In the genomic region with DNA sequence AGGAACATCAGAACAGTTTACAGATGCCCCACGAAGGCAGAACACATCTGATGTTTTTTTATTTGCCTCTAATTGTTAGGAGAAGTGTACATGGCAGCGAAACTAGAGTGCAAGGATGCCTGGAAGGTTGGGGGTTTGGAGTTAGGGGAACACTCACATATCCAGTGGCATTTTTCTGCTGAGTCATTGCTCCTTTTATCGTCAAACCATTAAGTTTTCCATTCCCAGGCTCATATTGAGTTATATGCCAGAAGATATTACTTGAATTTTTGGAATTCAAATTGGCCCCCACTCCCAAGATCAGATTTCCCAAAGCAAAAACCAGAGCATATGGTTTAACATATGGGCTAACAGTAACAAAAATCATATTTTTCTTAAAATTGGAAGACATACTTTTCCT, we compare ENCODE assay signal across 26 cellular contexts.
A peak's percentile ranks its signal among the peaks of the same experiment; 100 is the strongest.
DNase-seq lines count a peak whose midpoint lies in the region; ATAC-seq and TF ChIP-seq lines count a peak whose summit lies in the region.
"Had no signal": no experiment of that assay in that cellular context is flagged by ENCODE, and none has a peak within 500 bp of the region (broad histone marks: within the 10 kb centered on the region; RNA-seq: fewer than 3 reads in every experiment).

No MANE protein-coding gene starts in this region.

- H3K27ac Mint-ChIP-seq in brain, result peak overlapping the region in 3 of 5 experiments; percentile 1 to 78 (median 47)
- no peak overlapping the region for H3K27ac Mint-ChIP-seq in activated T-helper 1 cell treated with anti-CD3 and anti-CD28 coated beads, Interleukin-12 subunit alpha, Interleukin-12 subunit beta, Interleukin-2, Interleukin-4 antibody, amounts not matched to agents 30 ng/mL and 10 ng/mL and 1 ng/mL, durations not matched to agents 14 hours and 24 hours and 36 hours
- H3K27ac Mint-ChIP-seq: activated B cell treated with CpG ODN at 0.5 μM for 24 hours; activated naive CD8-positive, alpha-beta T cell treated with anti-CD3 and anti-CD28 coated beads, Interleukin-2, amount 50 U/mL, for 24 hours; CD4-positive, alpha-beta memory T cell had no signal

- peaks cover 28% of the 10 kb centered on the region for H3K4me1 Mint-ChIP-seq in brain
- no peaks in the 10 kb centered on the region for H3K4me1 Mint-ChIP-seq in activated T-helper 1 cell treated with anti-CD3 and anti-CD28 coated beads, Interleukin-12 subunit alpha, Interleukin-12 subunit beta, Interleukin-2, Interleukin-4 antibody, amounts not matched to agents 30 ng/mL and 10 ng/mL and 1 ng/mL, durations not matched to agents 14 hours and 24 hours and 36 hours (ENCODE audit: low read depth)
- H3K4me1 Mint-ChIP-seq: activated B cell treated with CpG ODN at 0.5 μM for 24 hours; activated naive CD8-positive, alpha-beta T cell treated with anti-CD3 and anti-CD28 coated beads, Interleukin-2, amount 50 U/mL, for 24 hours; CD4-positive, alpha-beta memory T cell had no signal

- no peak for TF ChIP-seq CTCF in brain (conservative IDR thresholded peaks at IDR 0.05)

- no peaks in the 10 kb centered on the region for H3K27me3 Mint-ChIP-seq in brain
- H3K27me3 Mint-ChIP-seq in activated T-helper 1 cell treated with anti-CD3 and anti-CD28 coated beads, Interleukin-12 subunit alpha, Interleukin-12 subunit beta, Interleukin-2, Interleukin-4 antibody, amounts not matched to agents 30 ng/mL and 10 ng/mL and 1 ng/mL, durations not matched to agents 14 hours and 24 hours and 36 hours (ENCODE audit: insufficient read depth), result no peaks in the 10 kb centered on the region
- H3K27me3 Mint-ChIP-seq: activated B cell treated with CpG ODN at 0.5 μM for 24 hours; activated naive CD8-positive, alpha-beta T cell treated with anti-CD3 and anti-CD28 coated beads, Interleukin-2, amount 50 U/mL, for 24 hours; CD4-positive, alpha-beta memory T cell had no signal

- no peaks in the 10 kb centered on the region for H3K36me3 Mint-ChIP-seq in brain
- H3K36me3 Mint-ChIP-seq in activated T-helper 1 cell treated with anti-CD3 and anti-CD28 coated beads, Interleukin-12 subunit alpha, Interleukin-12 subunit beta, Interleukin-2, Interleukin-4 antibody, amounts not matched to agents 30 ng/mL and 10 ng/mL and 1 ng/mL, durations not matched to agents 14 hours and 24 hours and 36 hours (ENCODE audit: low read depth), result no peaks in the 10 kb centered on the region
- H3K36me3 Mint-ChIP-seq: CD4-positive, alpha-beta memory T cell had no signal

- H3K4me3 Mint-ChIP-seq in brain, result no peak overlapping the region
- H3K4me3 Mint-ChIP-seq in activated T-helper 1 cell treated with anti-CD3 and anti-CD28 coated beads, Interleukin-12 subunit alpha, Interleukin-12 subunit beta, Interleukin-2, Interleukin-4 antibody, amounts not matched to agents 30 ng/mL and 10 ng/mL and 1 ng/mL, durations not matched to agents 14 hours and 24 hours and 36 hours, result no peak overlapping the region
- H3K4me3 Mint-ChIP-seq: activated B cell treated with CpG ODN at 0.5 μM for 24 hours; activated naive CD8-positive, alpha-beta T cell treated with anti-CD3 and anti-CD28 coated beads, Interleukin-2, amount 50 U/mL, for 24 hours; CD4-positive, alpha-beta memory T cell had no signal

- no peaks in the 10 kb centered on the region for H3K9me3 Mint-ChIP-seq in brain
- no peaks in the 10 kb centered on the region for H3K9me3 Mint-ChIP-seq in activated T-helper 1 cell treated with anti-CD3 and anti-CD28 coated beads, Interleukin-12 subunit alpha, Interleukin-12 subunit beta, Interleukin-2, Interleukin-4 antibody, amounts not matched to agents 30 ng/mL and 10 ng/mL and 1 ng/mL, durations not matched to agents 14 hours and 24 hours and 36 hours
- H3K9me3 Mint-ChIP-seq: activated B cell treated with CpG ODN at 0.5 μM for 24 hours; activated naive CD8-positive, alpha-beta T cell treated with anti-CD3 and anti-CD28 coated beads, Interleukin-2, amount 50 U/mL, for 24 hours had no signal

- ATAC-seq in GM19452 (IDR thresholded peaks at IDR 0.05; ENCODE audit: unreplicated experiment) (no peak), GM18867 (IDR thresholded peaks at IDR 0.05; ENCODE audit: unreplicated experiment) (no peak), GM21360 (IDR thresholded peaks at IDR 0.05; ENCODE audit: unreplicated experiment) (no peak)
- ATAC-seq: activated naive CD8-positive, alpha-beta T cell treated with anti-CD3 and anti-CD28 coated beads, Interleukin-2, amount 50 U/mL, for 24 hours; lower lobe of right lung; stimulated activated naive CD8-positive, alpha-beta T cell treated with anti-CD3 and anti-CD28 coated beads, Interleukin-15, Interleukin-2, amounts not matched to agents 100 U/mL and 50 U/mL, for 24 hours had no signal

- DNase-seq in EH (ENCODE audit: low read depth), result peak; percentile 1
- peak; percentile 21 for DNase-seq in NCI-H69 (lab: John Stamatoyannopoulos, UW)
- peak; percentile 12 for DNase-seq in myocyte (ENCODE audit: low read depth)
- no peak for DNase-seq in activated T-helper 1 cell treated with anti-CD3 and anti-CD28 coated beads, Interleukin-12 subunit alpha, Interleukin-12 subunit beta, Interleukin-2, Interleukin-4 antibody, amounts not matched to agents 30 ng/mL and 10 ng/mL and 1 ng/mL, durations not matched to agents 14 hours and 24 hours and 36 hours (ENCODE audit: low spot score)
- DNase-seq: activated B cell treated with CpG ODN at 0.5 μM for 24 hours; activated CD4-positive, alpha-beta T cell treated with anti-CD3 and anti-CD28 coated beads, Interleukin-2, amount 50 U/mL, for 48 hours; activated effector memory CD4-positive, alpha-beta T cell treated with anti-CD3 and anti-CD28 coated beads, Interleukin-2, amount 50 U/mL, for 16 hours; activated naive CD8-positive, alpha-beta T cell treated with anti-CD3 and anti-CD28 coated beads, Interleukin-2, amount 50 U/mL, for 24 hours; DMS79; dorsolateral prefrontal cortex; foreskin melanocyte; GM23248; hippocampal formation; islet precursor cell; lower lobe of right lung; NCI-H1105 treated with DMSO at 0.1 percent for 48 hours; NCI-H2081; stimulated activated CD4-positive, alpha-beta T cell treated with anti-CD3 and anti-CD28 coated beads, Interleukin-4, amount 100 ng/mL, for 4 hours; stimulated activated naive CD8-positive, alpha-beta T cell treated with anti-CD3 and anti-CD28 coated beads, Interleukin-15, Interleukin-2, amounts not matched to agents 100 U/mL and 50 U/mL, for 24 hours; T1000; thyroid gland had no signal

- intact Hi-C loops in activated T-helper 1 cell treated with anti-CD3 and anti-CD28 coated beads, Interleukin-12 subunit alpha, Interleukin-12 subunit beta, Interleukin-2, Interleukin-4 antibody, amounts not matched to agents 30 ng/mL and 10 ng/mL and 1 ng/mL, durations not matched to agents 14 hours and 24 hours and 36 hours (cut with micrococcal nuclease), result no loop called here
